ENCODE assay signal across 8 cellular contexts in the genomic region with DNA sequence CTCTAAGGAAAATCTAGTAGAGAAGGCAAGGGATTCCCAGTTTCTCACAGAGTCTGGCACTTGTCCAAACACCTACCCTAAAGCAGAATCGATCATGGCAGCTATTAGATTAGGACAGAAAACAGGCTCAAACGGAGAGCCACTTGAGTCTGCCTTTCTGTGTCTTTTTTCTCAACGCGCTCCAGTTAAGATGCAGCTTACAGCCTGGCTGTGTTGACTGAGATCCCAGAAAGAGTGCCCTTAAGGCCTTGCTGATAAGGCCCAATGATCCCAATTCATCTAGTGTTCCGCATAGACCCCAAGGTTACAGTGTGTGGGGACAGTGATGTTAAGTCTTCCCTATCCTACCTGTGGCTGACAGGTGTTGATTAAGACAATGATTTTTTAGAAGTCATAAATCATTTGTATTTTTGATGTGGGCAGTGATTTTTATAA. TPM values are rescaled to one million over a fixed set of nuclear protein-coding genes. Genes with fewer than 3 reads are reported as not detected.
DNase-seq lines count a peak whose midpoint lies in the region; ATAC-seq and TF ChIP-seq lines count a peak whose summit lies in the region.

No MANE protein-coding gene starts in this region.

- CTCF ChIA-PET in PC-3 (lab: Charles Lee): no interaction called here
- CTCF ChIA-PET in naive thymus-derived CD4-positive, alpha-beta T cell (lab: Charles Lee): interaction anchor here (0.7 to 1.9 kb wide), 7 partner anchors 17 to 111 kb away, joined by 3 to 6 read pairs (median 4); no protein-coding TSS in a partner anchor

- H3K27me3 ChIP-seq in PC-3 (ENCODE audit: low read length): no peaks in the 10 kb centered on the region
- H3K27me3 ChIP-seq in naive thymus-derived CD4-positive, alpha-beta T cell (ENCODE audit: control insufficient read depth in 2 of 2, insufficient read depth in 2 of 2, low read length in 2 of 2): no peaks in the 10 kb centered on the region

- H3K36me3 ChIP-seq in PC-3 (ENCODE audit: low read depth, low read length): peaks cover 11% of the 10 kb centered on the region
- peaks cover 0 to 13% (median 0%) of the 10 kb centered on the region in 3 experiments for H3K36me3 ChIP-seq in naive thymus-derived CD4-positive, alpha-beta T cell (ENCODE audit: control insufficient read depth in 2 of 3, insufficient read depth in 3 of 3, low read length in 3 of 3)

- TF ChIP-seq CTCF in PC-3 (conservative IDR thresholded peaks at IDR 0.05; ENCODE audit: low read depth, low read length) (no peak), coronary artery (IDR thresholded peaks at IDR 0.05) (no peak)

- H3K4me3 ChIP-seq in PC-3 (ENCODE audit: low read length) (peak overlapping the region; percentile 80), coronary artery (peak overlapping the region; percentile 89)
- peak overlapping the region; percentile 78 for H3K4me3 ChIP-seq in naive thymus-derived CD4-positive, alpha-beta T cell (ENCODE audit: low read length)

- no peak for DNase-seq in activated T-cell treated with anti-CD3 and anti-CD28 coated beads, Interleukin-2, amount 50 U/mL, for 4 hours
- DNase-seq in activated T-cell treated with anti-CD3 and anti-CD28 coated beads for 4 hours (no peak), PC-3 (no peak), coronary artery (ENCODE audit: low spot score) (no peak), NCI-H1930 (lab: John Stamatoyannopoulos, UW) (no peak)
- no peak for DNase-seq in naive thymus-derived CD4-positive, alpha-beta T cell

- H3K79me2 ChIP-seq in PC-3 (ENCODE audit: low read length): peaks cover 37% of the 10 kb centered on the region

- no peaks in the 10 kb centered on the region for H3K9me3 ChIP-seq in PC-3 (ENCODE audit: low read length)
- H3K9me3 ChIP-seq in naive thymus-derived CD4-positive, alpha-beta T cell (ENCODE audit: control insufficient read depth in 2 of 3, low read length in 3 of 3): no peaks in the 10 kb centered on the region

- ATAC-seq in activated T-cell treated with anti-CD3 and anti-CD28 coated beads, Interleukin-2, amount 50 U/mL, for 4 hours: no peak
- no peak for ATAC-seq in PC-3
- no peak for ATAC-seq in naive thymus-derived CD4-positive, alpha-beta T cell
- no peak for ATAC-seq in HG02798 (IDR thresholded peaks at IDR 0.05; ENCODE audit: poor library complexity, unreplicated experiment)
- ATAC-seq in GM18861 (IDR thresholded peaks at IDR 0.05; ENCODE audit: unreplicated experiment): no peak

- peak overlapping the region; percentile 91 for H3K9ac ChIP-seq in PC-3 (ENCODE audit: low read length)

- H4K20me1 ChIP-seq in PC-3 (ENCODE audit: low read length): no peaks in the 10 kb centered on the region

- no peaks in the 10 kb centered on the region for H3K9me2 ChIP-seq in PC-3 (replicated peaks; ENCODE audit: low read length)

- no peaks in the 10 kb centered on the region for H3K9me3 Mint-ChIP-seq in activated T-cell treated with anti-CD3 and anti-CD28 coated beads, Interleukin-2, amount 50 U/mL, for 4 hours
- peaks cover 0 to 5% (median 0%) of the 10 kb centered on the region in 11 donors for H3K9me3 Mint-ChIP-seq in naive thymus-derived CD4-positive, alpha-beta T cell

- POLR2A ChIA-PET in PC-3 (lab: Charles Lee; ENCODE audit: unreplicated experiment): interaction anchor here (0.7 kb wide), 1 partner anchor 33 kb away, joined by 3 read pairs; no protein-coding TSS in a partner anchor
- POLR2A ChIA-PET in naive thymus-derived CD4-positive, alpha-beta T cell (lab: Charles Lee): interaction anchor here (0.7 to 3.2 kb wide), 16 partner anchors 10 to 1272 kb away, joined by 3 to 24 read pairs (median 4); a partner anchor contains a TSS

- no peaks in the 10 kb centered on the region for H3K27me3 Mint-ChIP-seq in activated T-cell treated with anti-CD3 and anti-CD28 coated beads, Interleukin-2, amount 50 U/mL, for 4 hours (ENCODE audit: low read depth)
- peaks cover 0 to 26% (median 0%) of the 10 kb centered on the region in 5 donors for H3K27me3 Mint-ChIP-seq in naive thymus-derived CD4-positive, alpha-beta T cell

- peak overlapping the region; percentile 95 to 100 (median 99) for H3K27ac Mint-ChIP-seq in naive thymus-derived CD4-positive, alpha-beta T cell

- H3K4me1 ChIP-seq in PC-3 (ENCODE audit: insufficient read depth, low read length): peaks cover 29% of the 10 kb centered on the region
- H3K4me1 ChIP-seq in naive thymus-derived CD4-positive, alpha-beta T cell (ENCODE audit: control insufficient read depth in 2 of 2, insufficient read depth in 2 of 2, low read length in 2 of 2): peaks cover 12 to 22% of the 10 kb centered on the region in 2 donors

- H2AFZ ChIP-seq in PC-3 (ENCODE audit: low read length): peak overlapping the region; percentile 95; the same call in 1 of the 2 replicates

- peak overlapping the region; percentile 93 for H3K4me2 ChIP-seq in PC-3 (ENCODE audit: low read length)

- intact Hi-C loops in PC-3 (cut with micrococcal nuclease): loop anchor here (5.0 kb wide), 1 partner anchor 375 kb away; no protein-coding TSS in a partner anchor
- intact Hi-C loops in naive thymus-derived CD4-positive, alpha-beta T cell (cut with micrococcal nuclease): loop anchor here in 1 of 2 donors (5.0 kb wide), 3 partner anchors 175 to 425 kb away; no protein-coding TSS in a partner anchor

- H3K4me3 Mint-ChIP-seq in activated T-cell treated with anti-CD3 and anti-CD28 coated beads, Interleukin-2, amount 50 U/mL, for 4 hours: peak overlapping the region; percentile 88
- H3K4me3 Mint-ChIP-seq in naive thymus-derived CD4-positive, alpha-beta T cell: peak overlapping the region; percentile 87 to 98 (median 97)

- BruUV-seq in PC-3 (replicated peaks; lab: Mats Ljungman, UMichigan): TSS peak; percentile 63

- H3K27ac ChIP-seq in PC-3 (ENCODE audit: low read length) (peak overlapping the region; percentile 70), coronary artery (peak overlapping the region; percentile 87 to 91)
- H3K27ac ChIP-seq in naive thymus-derived CD4-positive, alpha-beta T cell (ENCODE audit: low read depth, low read length): peak overlapping the region; percentile 97

- H3K36me3 Mint-ChIP-seq in activated T-cell treated with anti-CD3 and anti-CD28 coated beads, Interleukin-2, amount 50 U/mL, for 4 hours (ENCODE audit: insufficient read depth): peaks cover 23% of the 10 kb centered on the region
- peaks cover 8 to 30% (median 26%) of the 10 kb centered on the region in 5 donors for H3K36me3 Mint-ChIP-seq in naive thymus-derived CD4-positive, alpha-beta T cell

- no peaks in the 10 kb centered on the region for H3F3A ChIP-seq in PC-3 (ENCODE audit: low read length, unreplicated experiment)

- H3K4me1 Mint-ChIP-seq in activated T-cell treated with anti-CD3 and anti-CD28 coated beads, Interleukin-2, amount 50 U/mL, for 4 hours (ENCODE audit: low read depth): peaks cover 45% of the 10 kb centered on the region
- H3K4me1 Mint-ChIP-seq in naive thymus-derived CD4-positive, alpha-beta T cell: peaks cover 34 to 65% (median 50%) of the 10 kb centered on the region in 7 donors

RNA-seq across cellular contexts. Expression of a gene that starts 1.0 kb away (rescaled TPM):
- 10 to 100 TPM; 21.8 to 25.4 (median 22.1) TPM for total RNA-seq in activated T-cell treated with anti-CD3 and anti-CD28 coated beads, Interleukin-2, amount 50 U/mL, for 4 hours
- 32.5 and 41.6 TPM in 2 replicates for total RNA-seq in PC-3 (2014; rRNA removed)
- total RNA-seq in naive thymus-derived CD4-positive, alpha-beta T cell: 10 to 100 TPM; 22.8 to 69.2 (median 40.1) TPM
- polyA plus RNA-seq in naive thymus-derived CD4-positive, alpha-beta T cell: 10 to 100 TPM; 31.4 to 48.1 TPM
